ENCODE assay signal across 16 cellular contexts in genomic region chr5:58366461-58366860, GRCh38.
DNase-seq lines count a peak whose midpoint lies in the region; ATAC-seq and TF ChIP-seq lines count a peak whose summit lies in the region.
"Had no signal": no experiment of that assay in that cellular context is flagged by ENCODE, and none has a peak within 500 bp of the region (broad histone marks: within the 10 kb centered on the region; RNA-seq: fewer than 3 reads in every experiment).

No MANE protein-coding gene starts in this region.

- ATAC-seq in IMR-90 (ENCODE audit: low read depth) (no peak), lung (ENCODE audit: insufficient read depth, low FRiP score) (peak; percentile 53), GM19324 (IDR thresholded peaks at IDR 0.05; ENCODE audit: low FRiP score, unreplicated experiment) (no peak)
- ATAC-seq: activated T-cell treated with anti-CD3 and anti-CD28 coated beads, Interleukin-2, amount 50 U/mL, for 4 hours had no signal

- in situ Hi-C loops in IMR-90 (cut with MboI; ENCODE audit: low sequenced_read_pairs): no loop called here

- BruUV-seq in IMR-90 (replicated peaks; lab: Mats Ljungman, UMichigan): no TSS peak

- H3K14ac ChIP-seq in IMR-90 (replicated peaks; ENCODE audit: low read depth, low read length): no peak overlapping the region

- no peak for TF ChIP-seq POLR2A in IMR-90 (IDR thresholded peaks at IDR 0.05; ENCODE audit: low read depth, low read length)
- no peak for TF ChIP-seq POLR2A in esophagus squamous epithelium (IDR thresholded peaks at IDR 0.05)

- H3K9ac ChIP-seq in IMR-90 (ENCODE audit: low read depth, low read length): no peak overlapping the region

- H2AFZ ChIP-seq in IMR-90 (replicated peaks; ENCODE audit: low read length, poor library complexity): no peak overlapping the region

- no peak overlapping the region for H2AK9ac ChIP-seq in IMR-90 (replicated peaks; ENCODE audit: low read depth, low read length, poor library complexity)

- H2BK20ac ChIP-seq in IMR-90 (ENCODE audit: low read depth, low read length): no peak overlapping the region

- intact Hi-C loops in IMR-90 (cut with micrococcal nuclease) (no loop called here), esophagus squamous epithelium (cut with DNase I) (no loop called here)

- no peak overlapping the region for H3K4ac ChIP-seq in IMR-90 (ENCODE audit: low read depth, low read length)

- dilution Hi-C loops in IMR-90 (cut with HindIII; ENCODE audit: low sequenced_read_pairs, unreplicated experiment): no loop called here

- CTCF ChIA-PET in IMR-90 (lab: Yijun Ruan, JAX): no interaction called here

- H4K20me1 ChIP-seq in IMR-90 (ENCODE audit: insufficient read depth, low read length): no peaks in the 10 kb centered on the region

- H3K27ac ChIP-seq in IMR-90 (ENCODE audit: insufficient read depth, low read length): no peak overlapping the region
- peak overlapping the region in 1 of 2 donors; percentile 45 for H3K27ac ChIP-seq in lung (ENCODE audit: low read depth in 1 of 2, low read length in 1 of 2)
- H3K27ac ChIP-seq in esophagus squamous epithelium: no peak overlapping the region
- H3K27ac ChIP-seq: ovary had no signal

- no peak overlapping the region for H2AK5ac ChIP-seq in IMR-90 (ENCODE audit: low read depth, low read length)

- no peak overlapping the region for H3K56ac ChIP-seq in IMR-90 (ENCODE audit: extremely low read depth, insufficient read depth, low read length)

- no peak overlapping the region for H3K23ac ChIP-seq in IMR-90 (ENCODE audit: low read depth, low read length)

- no peak overlapping the region for H3K4me2 ChIP-seq in IMR-90 (ENCODE audit: low read depth, low read length)

- H3K4me3 ChIP-seq in AG10803 (ENCODE audit: low read length): no peak overlapping the region
- no peak overlapping the region for H3K4me3 ChIP-seq in IMR-90 (ENCODE audit: insufficient read depth, low read depth, low read length)
- H3K4me3 ChIP-seq in lung: no peak overlapping the region
- no peak overlapping the region for H3K4me3 ChIP-seq in esophagus squamous epithelium
- H3K4me3 ChIP-seq: ovary had no signal

- no peak for TF ChIP-seq RAD21 in IMR-90 (IDR thresholded peaks at IDR 0.05; ENCODE audit: low read length)

- no peak overlapping the region for H2BK5ac ChIP-seq in IMR-90 (ENCODE audit: low read depth, low read length, poor library complexity, severe bottlenecking)

- H2BK120ac ChIP-seq in IMR-90 (ENCODE audit: low read depth, low read length): no peak overlapping the region

- no peak overlapping the region for H4K91ac ChIP-seq in IMR-90 (ENCODE audit: insufficient read depth, low read depth, low read length)

- no peak overlapping the region for H3K18ac ChIP-seq in IMR-90 (ENCODE audit: low read depth, low read length)

- POLR2A ChIA-PET in IMR-90 (lab: Charles Lee; ENCODE audit: unreplicated experiment): no interaction called here

- WGBS in IMR-90 (ENCODE audit: extremely low coverage in 2 of 2, insufficient read length in 1 of 2), 2 experiments: no CpG with 5 or more reads among the region's 4 CpGs
- WGBS in lung, 2 donors: 41 to 46% methylated on average over 4 of the region's 4 CpGs
- WGBS in esophagus squamous epithelium, 2 donors: 44 to 65% methylated on average over 4 of the region's 4 CpGs

- no peaks in the 10 kb centered on the region for H3K79me1 ChIP-seq in IMR-90 (ENCODE audit: low read depth in 1 of 2, low read length in 2 of 2)

- H3K9me3 ChIP-seq in IMR-90 (ENCODE audit: control insufficient read depth, insufficient read depth, low read length) (no peaks in the 10 kb centered on the region), lung (ENCODE audit: control insufficient read depth in 2 of 2, insufficient read depth in 1 of 2, low read length in 1 of 2) (no peaks in the 10 kb centered on the region), esophagus squamous epithelium (no peaks in the 10 kb centered on the region)
- H3K9me3 ChIP-seq: ovary had no signal

- no peak overlapping the region for H4K5ac ChIP-seq in IMR-90 (ENCODE audit: low read depth, low read length)

- no peaks in the 10 kb centered on the region for H3K9me1 ChIP-seq in IMR-90 (ENCODE audit: insufficient read depth, low read length)

- H3K27me3 ChIP-seq in IMR-90 (ENCODE audit: control insufficient read depth, insufficient read depth, low read length) (no peaks in the 10 kb centered on the region), lung (ENCODE audit: control insufficient read depth, insufficient read depth) (no peaks in the 10 kb centered on the region), esophagus squamous epithelium (no peaks in the 10 kb centered on the region)
- H3K27me3 ChIP-seq: ovary had no signal

- peak; percentile 39 for DNase-seq in AG10803 (ENCODE audit: low read depth)
- peak; percentile 45 for DNase-seq in IMR-90
- DNase-seq in fibroblast of gingiva (ENCODE audit: low read depth): peak; percentile 60
- DNase-seq in lung (ENCODE audit: low spot score): peak; percentile 35
- no peak for DNase-seq in esophagus squamous epithelium (lab: John Stamatoyannopoulos, UW)
- DNase-seq in NCI-H345 treated with DMSO at 0.1 percent for 48 hours (lab: John Stamatoyannopoulos, UW; ENCODE audit: unreplicated experiment): no peak
- no peak for DNase-seq in HPDE6-E6E7 (ENCODE audit: extremely low spot score)
- DNase-seq: activated CD4-positive, alpha-beta T cell treated with anti-CD3 and anti-CD28 coated beads for 48 hours; activated naive CD8-positive, alpha-beta T cell treated with anti-CD3 and anti-CD28 coated beads for 36 hours; activated T-cell treated with anti-CD3 and anti-CD28 coated beads, Interleukin-2, amount 50 U/mL, for 4 hours; Karpas-422; NCI-H226; ovary; stimulated activated CD4-positive, alpha-beta T cell treated with anti-CD3 and anti-CD28 coated beads, Interleukin-12 subunit alpha, Interleukin-12 subunit beta, amount 100 ng/mL, for 4 hours; T1000 had no signal

- H3K36me3 ChIP-seq in IMR-90 (ENCODE audit: control insufficient read depth, insufficient read depth, low read length) (no peaks in the 10 kb centered on the region), lung (ENCODE audit: control insufficient read depth in 2 of 2, insufficient read depth in 2 of 2, low read length in 2 of 2) (no peaks in the 10 kb centered on the region), esophagus squamous epithelium (no peaks in the 10 kb centered on the region)
- H3K36me3 ChIP-seq: ovary had no signal

- no peaks in the 10 kb centered on the region for H3K4me1 ChIP-seq in IMR-90 (ENCODE audit: control insufficient read depth, insufficient read depth, low read length)
- no peaks in the 10 kb centered on the region for H3K4me1 ChIP-seq in lung (ENCODE audit: control insufficient read depth in 2 of 2, insufficient read depth in 2 of 2, low read length in 2 of 2)
- H3K4me1 ChIP-seq in esophagus squamous epithelium: no peaks in the 10 kb centered on the region

- H4K8ac ChIP-seq in IMR-90 (ENCODE audit: low read depth in 2 of 2, low read length in 2 of 2): no peak overlapping the region

- H2BK15ac ChIP-seq in IMR-90 (ENCODE audit: low read depth, low read length): no peak overlapping the region

- TF ChIP-seq CTCF in AG10803 (conservative IDR thresholded peaks at IDR 0.05; ENCODE audit: low read length) (no peak), IMR-90 (conservative IDR thresholded peaks at IDR 0.05; ENCODE audit: low read depth, low read length) (no peak), lung (IDR thresholded peaks at IDR 0.05; ENCODE audit: control extremely low read depth, extremely low read depth) (no peak), esophagus squamous epithelium (IDR thresholded peaks at IDR 0.05) (no peak)

TF ChIP-seq in IMR-90, 13 proteins besides CTCF, POLR2A, EP300 and RAD21:
- no peak for TF ChIP-seq ELK1 (IDR thresholded peaks at IDR 0.05; ENCODE audit: borderline replicate concordance, low read depth, low read length)
- no peak for TF ChIP-seq CHD1 (IDR thresholded peaks at IDR 0.05; ENCODE audit: low read depth, low read length)
- no peak for TF ChIP-seq MAFK (IDR thresholded peaks at IDR 0.05; ENCODE audit: low read depth, low read length)
- no peak for TF ChIP-seq BHLHE40 (IDR thresholded peaks at IDR 0.05; ENCODE audit: low read depth, low read length)
- TF ChIP-seq RFX5 (IDR thresholded peaks at IDR 0.05; ENCODE audit: low read depth, low read length): no peak
- no peak for TF ChIP-seq MAZ (IDR thresholded peaks at IDR 0.05; ENCODE audit: borderline replicate concordance, low read depth, low read length)
- TF ChIP-seq MXI1 (IDR thresholded peaks at IDR 0.05; ENCODE audit: borderline replicate concordance, low read depth, low read length): no peak
- TF ChIP-seq FOS (IDR thresholded peaks at IDR 0.05; ENCODE audit: low read depth, low read length): no peak
- TF ChIP-seq RCOR1 (IDR thresholded peaks at IDR 0.05; ENCODE audit: insufficient replicate concordance, low read length): no peak
- TF ChIP-seq SMC3 (IDR thresholded peaks at IDR 0.05; ENCODE audit: low read depth, low read length): no peak
- TF ChIP-seq NFE2L2 (IDR thresholded peaks at IDR 0.05; ENCODE audit: low read depth, low read length): no peak
TF ChIP-seq in IMR-90: peak in this region for 0.

Comparison
In these comparisons a context has a peak if more than half of its experiments do, and no peak if none do; other contexts are left out.
1. DNase-seq: peak in AG10803 (single experiment), IMR-90 (single experiment), fibroblast of gingiva (single experiment) and lung (single experiment); none in esophagus squamous epithelium (single experiment), NCI-H345 treated with DMSO at 0.1 percent for 48 hours (single experiment) and HPDE6-E6E7 (single experiment).